In the genomic region with DNA sequence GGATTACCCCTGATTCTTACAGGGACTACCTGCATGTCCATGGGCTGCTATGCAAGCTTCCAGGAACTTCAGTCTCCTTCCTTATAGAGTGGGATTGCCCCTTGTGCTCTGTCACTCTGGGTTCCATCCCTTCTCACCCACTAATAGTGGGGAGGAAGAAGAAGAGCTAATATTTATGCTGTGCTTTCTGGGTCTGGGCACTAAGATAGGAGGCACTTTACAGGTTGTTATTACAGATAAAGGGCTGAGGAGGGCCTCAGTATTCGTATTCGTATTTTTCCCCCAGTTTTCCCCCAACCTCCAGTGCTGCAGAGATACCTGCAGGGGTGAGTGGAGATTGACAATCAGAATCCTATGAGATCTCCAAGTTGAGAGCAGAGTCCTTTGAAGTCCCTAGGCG, we compare ENCODE assay signal across 25 cellular contexts.
"Had no signal": no experiment of that assay in that cellular context is flagged by ENCODE, and none has a peak within 500 bp of the region (broad histone marks: within the 10 kb centered on the region; RNA-seq: fewer than 3 reads in every experiment).

No MANE protein-coding gene starts in this region.

- H3K27me3 ChIP-seq: colonic mucosa, esophagus muscularis mucosa, gastroesophageal sphincter, heart left ventricle, hepatocyte, left lung had no signal

- H3K4me1 Mint-ChIP-seq: immature natural killer cell, mesothelial cell of epicardium, naive B cell had no signal

- H3K27ac ChIP-seq: colonic mucosa, epithelial cell of prostate, esophagus muscularis mucosa, foreskin keratinocyte, gastroesophageal sphincter, heart left ventricle, hepatocyte, left lung, lower lobe of right lung had no signal

- H3K79me2 ChIP-seq: hepatocyte had no signal

- H3K4me2 ChIP-seq: hepatocyte had no signal

- DNase-seq: colonic mucosa; cortex of kidney; effector CD8-positive, alpha-beta T cell; effector memory CD8-positive, alpha-beta T cell; endodermal cell; foreskin keratinocyte; heart left ventricle; hypothalamus; immature natural killer cell; islet precursor cell; kidney; kidney glomerular epithelial cell; left lung; left ventricle myocardium superior; lower lobe of right lung; mesenchymal stem cell; mucosa of descending colon; naive B cell; naive thymus-derived CD8-positive, alpha-beta T cell had no signal

- H3K4me3 Mint-ChIP-seq: dendritic cell treated with granulocyte-macrophage colony-stimulating factor and Interleukin-4, amounts not matched to agents 40 ng/mL and 50 ng/mL, for 4 days; effector memory CD8-positive, alpha-beta T cell; endodermal cell; immature natural killer cell; mesothelial cell of epicardium; naive B cell; naive thymus-derived CD8-positive, alpha-beta T cell had no signal

- H3K4me1 ChIP-seq: colonic mucosa, esophagus muscularis mucosa, foreskin keratinocyte, gastroesophageal sphincter, left lung, lower lobe of right lung had no signal

- H2AFZ ChIP-seq: hepatocyte had no signal

- H3K27ac Mint-ChIP-seq: dendritic cell treated with granulocyte-macrophage colony-stimulating factor and Interleukin-4, amounts not matched to agents 40 ng/mL and 50 ng/mL, for 4 days; endodermal cell; immature natural killer cell; mesothelial cell of epicardium; naive B cell had no signal

- ATAC-seq: effector memory CD8-positive, alpha-beta T cell; foreskin keratinocyte; gastroesophageal sphincter; heart left ventricle; left lung; left ventricle myocardium superior; lower lobe of right lung; mucosa of descending colon; naive thymus-derived CD8-positive, alpha-beta T cell had no signal

- H3K27me3 Mint-ChIP-seq: dendritic cell treated with granulocyte-macrophage colony-stimulating factor and Interleukin-4, amounts not matched to agents 40 ng/mL and 50 ng/mL, for 4 days had no signal

- H3K36me3 Mint-ChIP-seq: immature natural killer cell; mesothelial cell of epicardium; naive B cell; naive thymus-derived CD8-positive, alpha-beta T cell had no signal

- H3K9me3 Mint-ChIP-seq: dendritic cell treated with granulocyte-macrophage colony-stimulating factor and Interleukin-4, amounts not matched to agents 40 ng/mL and 50 ng/mL, for 4 days; effector memory CD8-positive, alpha-beta T cell; endodermal cell; immature natural killer cell; mesothelial cell of epicardium; naive thymus-derived CD8-positive, alpha-beta T cell had no signal

- H3K4me3 ChIP-seq: colonic mucosa, esophagus muscularis mucosa, gastroesophageal sphincter, heart left ventricle, hepatocyte, left lung, lower lobe of right lung, mucosa of descending colon had no signal

- H3K36me3 ChIP-seq: colonic mucosa, esophagus muscularis mucosa, gastroesophageal sphincter, heart left ventricle, left lung, lower lobe of right lung had no signal
